Comparison of ENCODE assay signal across 14 cellular contexts in genomic region chrX:118502121-118502794, GRCh38. TPM values are rescaled to one million over a fixed set of nuclear protein-coding genes. Genes with fewer than 3 reads are reported as not detected.
DNase-seq lines count a peak whose midpoint lies in the region; ATAC-seq and TF ChIP-seq lines count a peak whose summit lies in the region.
"Had no signal": no experiment of that assay in that cellular context is flagged by ENCODE, and none has a peak within 500 bp of the region (broad histone marks: within the 10 kb centered on the region; RNA-seq: fewer than 3 reads in every experiment).

No MANE protein-coding gene starts in this region.

- peaks cover 0 to 39% (median 28%) of the 10 kb centered on the region in 5 donors for H3K4me1 ChIP-seq in subcutaneous abdominal adipose tissue (ENCODE audit: control insufficient read depth in 5 of 5, insufficient read depth in 5 of 5, low read length in 5 of 5)
- no peaks in the 10 kb centered on the region for H3K4me1 ChIP-seq in right lobe of liver

- no peaks in the 10 kb centered on the region for H3K9me3 Mint-ChIP-seq in activated naive CD4-positive, alpha-beta T cell treated with anti-CD3 and anti-CD28 coated beads for 36 hours
- H3K9me3 Mint-ChIP-seq in activated naive CD8-positive, alpha-beta T cell treated with anti-CD3 and anti-CD28 coated beads, Interleukin-2, amount 50 U/mL, for 24 hours = no peaks in the 10 kb centered on the region

- H3K4me3 Mint-ChIP-seq in activated naive CD4-positive, alpha-beta T cell treated with anti-CD3 and anti-CD28 coated beads for 36 hours = peak overlapping the region; percentile 67
- H3K4me3 Mint-ChIP-seq in activated naive CD8-positive, alpha-beta T cell treated with anti-CD3 and anti-CD28 coated beads, Interleukin-2, amount 50 U/mL, for 24 hours = peak overlapping the region; percentile 62

- intact Hi-C loops in activated naive CD4-positive, alpha-beta T cell treated with anti-CD3 and anti-CD28 coated beads for 36 hours (cut with micrococcal nuclease) = no loop called here
- intact Hi-C loops in right lobe of liver (cut with DNase I) = no loop called here

- CTCF ChIA-PET in activated naive CD4-positive, alpha-beta T cell treated with anti-CD3 and anti-CD28 coated beads for 36 hours (lab: Charles Lee) = interaction anchor here (0.6 to 0.8 kb wide), 2 partner anchors 366 to 1255 kb away, joined by 3 read pairs; no protein-coding TSS in a partner anchor

- H3K27ac ChIP-seq in subcutaneous abdominal adipose tissue (ENCODE audit: low read depth, low read length) = peak overlapping the region; percentile 30
- H3K27ac ChIP-seq in right lobe of liver = no peak overlapping the region
- H3K27ac ChIP-seq: thoracic aorta had no signal

- TF ChIP-seq POLR2A in right lobe of liver (IDR thresholded peaks at IDR 0.05) = no peak

- no peaks in the 10 kb centered on the region for H3K27me3 Mint-ChIP-seq in activated naive CD4-positive, alpha-beta T cell treated with anti-CD3 and anti-CD28 coated beads for 36 hours (ENCODE audit: low read depth)
- no peaks in the 10 kb centered on the region for H3K27me3 Mint-ChIP-seq in activated naive CD8-positive, alpha-beta T cell treated with anti-CD3 and anti-CD28 coated beads, Interleukin-2, amount 50 U/mL, for 24 hours

- H3K27me3 ChIP-seq in subcutaneous abdominal adipose tissue (ENCODE audit: control insufficient read depth in 5 of 5, insufficient read depth in 4 of 5, low read length in 5 of 5) (peaks cover 0 to 4% (median 0%) of the 10 kb centered on the region in 5 donors), right lobe of liver (no peaks in the 10 kb centered on the region)

- no peak overlapping the region for H3K9ac ChIP-seq in subcutaneous abdominal adipose tissue (ENCODE audit: low read length in 5 of 5)

- no peaks in the 10 kb centered on the region for H3K36me3 ChIP-seq in subcutaneous abdominal adipose tissue (ENCODE audit: control insufficient read depth in 5 of 5, insufficient read depth in 5 of 5, low read length in 5 of 5)
- no peaks in the 10 kb centered on the region for H3K36me3 ChIP-seq in right lobe of liver
- H3K36me3 ChIP-seq: thoracic aorta had no signal

- H3K9me3 ChIP-seq in subcutaneous abdominal adipose tissue (ENCODE audit: control insufficient read depth in 5 of 5, low read length in 5 of 5) = no peaks in the 10 kb centered on the region
- H3K9me3 ChIP-seq in right lobe of liver = no peaks in the 10 kb centered on the region
- H3K9me3 ChIP-seq: thoracic aorta had no signal

- no peak for DNase-seq in activated naive CD4-positive, alpha-beta T cell treated with anti-CD3 and anti-CD28 coated beads for 36 hours
- no peak for DNase-seq in activated naive CD4-positive, alpha-beta T cell treated with anti-CD3 and anti-CD28 coated beads, Interleukin-2, amount 50 U/mL, for 16 hours
- peak; percentile 78 for DNase-seq in OCI-M1 (lab: John Stamatoyannopoulos, UW)
- DNase-seq in activated naive CD8-positive, alpha-beta T cell treated with anti-CD3 and anti-CD28 coated beads, Interleukin-2, amount 50 U/mL, for 24 hours = no peak
- no peak for DNase-seq in right lobe of liver
- DNase-seq: activated CD8-positive, alpha-beta memory T cell treated with anti-CD3 and anti-CD28 coated beads, Interleukin-2, amount 50 U/mL, for 4 hours; caudate nucleus; NCI-H1417 treated with DMSO at 0.1 percent for 48 hours; NCI-H748 treated with DMSO at 0.1 percent for 48 hours; retina had no signal

- H3K4me1 Mint-ChIP-seq in activated naive CD4-positive, alpha-beta T cell treated with anti-CD3 and anti-CD28 coated beads for 36 hours (ENCODE audit: low read depth) = peaks cover 54% of the 10 kb centered on the region
- peaks cover 65% of the 10 kb centered on the region for H3K4me1 Mint-ChIP-seq in activated naive CD8-positive, alpha-beta T cell treated with anti-CD3 and anti-CD28 coated beads, Interleukin-2, amount 50 U/mL, for 24 hours

- H3K4me3 ChIP-seq in subcutaneous abdominal adipose tissue (ENCODE audit: low read depth in 1 of 5, low read length in 5 of 5) (no peak overlapping the region), right lobe of liver (no peak overlapping the region)
- H3K4me3 ChIP-seq: thoracic aorta had no signal

- peaks cover 1% of the 10 kb centered on the region for H3K36me3 Mint-ChIP-seq in activated naive CD4-positive, alpha-beta T cell treated with anti-CD3 and anti-CD28 coated beads for 36 hours (ENCODE audit: low read depth)
- no peaks in the 10 kb centered on the region for H3K36me3 Mint-ChIP-seq in activated naive CD8-positive, alpha-beta T cell treated with anti-CD3 and anti-CD28 coated beads, Interleukin-2, amount 50 U/mL, for 24 hours (ENCODE audit: low read depth)

- H3K27ac Mint-ChIP-seq in activated naive CD4-positive, alpha-beta T cell treated with anti-CD3 and anti-CD28 coated beads for 36 hours = peak overlapping the region; percentile 96
- H3K27ac Mint-ChIP-seq in activated naive CD8-positive, alpha-beta T cell treated with anti-CD3 and anti-CD28 coated beads, Interleukin-2, amount 50 U/mL, for 24 hours = peak overlapping the region; percentile 96

- no peak for TF ChIP-seq CTCF in right lobe of liver (IDR thresholded peaks at IDR 0.05)

- ATAC-seq in activated naive CD8-positive, alpha-beta T cell treated with anti-CD3 and anti-CD28 coated beads, Interleukin-2, amount 50 U/mL, for 24 hours = peak; percentile 8
- ATAC-seq in right lobe of liver = no peak
- no peak for ATAC-seq in GM18907 (IDR thresholded peaks at IDR 0.05; ENCODE audit: unreplicated experiment)
- ATAC-seq in HG03565 (IDR thresholded peaks at IDR 0.05; ENCODE audit: unreplicated experiment) = no peak

- 27% methylated on average over 7 of the region's 7 CpGs for WGBS in right lobe of liver (ENCODE audit: insufficient coverage, low coverage, low lambda C conversion rate, missing lambda C conversion rate)

RNA-seq across cellular contexts. Expression of gene DOCK11, which starts 6.6 kb away (rescaled TPM):
- total RNA-seq in activated naive CD4-positive, alpha-beta T cell treated with anti-CD3 and anti-CD28 coated beads for 36 hours = 10 to 100 TPM; 32.8 to 34.8 TPM
- total RNA-seq in right lobe of liver = 1 to 10 TPM; 1.1 to 4.4 (median 3.2) TPM

Comparison
In these comparisons a context has a peak if more than half of its experiments do, and no peak if none do; other contexts are left out.
1. RNA of gene DOCK11, which starts 6.6 kb away (total RNA-seq): 32.8 to 34.8 TPM in activated naive CD4-positive, alpha-beta T cell treated with anti-CD3 and anti-CD28 coated beads for 36 hours; 1.1 to 4.4 TPM in right lobe of liver; every median in the first group is over 4 times any median in the second.